ENCODE assay signal across 8 cellular contexts in the genomic region with DNA sequence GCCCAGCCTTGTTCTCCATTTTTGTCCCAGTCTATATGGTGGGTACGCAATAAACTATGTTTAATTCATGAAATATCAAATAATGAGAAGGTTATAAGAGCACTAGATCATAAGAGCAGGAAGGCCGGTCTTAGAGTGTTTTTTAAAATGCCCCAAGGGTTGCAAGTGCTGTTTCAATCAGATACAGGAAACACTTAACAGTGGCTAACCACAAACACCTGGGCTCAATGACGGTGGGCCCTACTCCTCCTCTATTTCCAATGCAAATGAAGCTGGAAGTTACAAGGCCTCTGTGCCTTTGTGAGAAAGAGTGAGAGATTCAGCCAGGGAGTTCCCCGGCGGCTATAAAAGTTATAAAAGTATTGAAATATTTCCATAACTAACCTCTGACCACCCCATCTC. TPM values are rescaled to one million over a fixed set of nuclear protein-coding genes. Genes with fewer than 3 reads are reported as not detected.
DNase-seq lines count a peak whose midpoint lies in the region; ATAC-seq and TF ChIP-seq lines count a peak whose summit lies in the region.

No MANE protein-coding gene starts in this region.

- DNase-seq in NCI-H526 (lab: John Stamatoyannopoulos, UW) (peak; percentile 81 to 87), left cardiac atrium (no peak), ascending aorta (ENCODE audit: low spot score in 2 of 2) (no peak), nucleus accumbens (lab: John Stamatoyannopoulos, UW) (no peak)
- peak; percentile 81 for DNase-seq in activated effector memory CD4-positive, alpha-beta T cell treated with anti-CD3 and anti-CD28 coated beads, Interleukin-2, amount 50 U/mL, for 16 hours
- DNase-seq in stimulated activated CD4-positive, alpha-beta T cell treated with anti-CD3 and anti-CD28 coated beads, Interleukin-2, amount 100 ng/mL, for 48 hours, result peak; percentile 30 to 45

- H3K9me3 ChIP-seq in ascending aorta, result no peaks in the 10 kb centered on the region

- no peak overlapping the region for H3K27ac ChIP-seq in ascending aorta

- TF ChIP-seq CTCF in ascending aorta (IDR thresholded peaks at IDR 0.05), result no peak

- H3K4me3 ChIP-seq in ascending aorta, result no peak overlapping the region

- intact Hi-C loops in left cardiac atrium (cut with DNase I), result no loop called here
- intact Hi-C loops in ascending aorta (cut with DNase I), result no loop called here

- ATAC-seq in GM18517 (IDR thresholded peaks at IDR 0.05; ENCODE audit: unreplicated experiment), result peak; percentile 98
- peak; percentile 98 for ATAC-seq in HG02763 (IDR thresholded peaks at IDR 0.05; ENCODE audit: unreplicated experiment)
- ATAC-seq in left cardiac atrium, result no peak

- H3K36me3 ChIP-seq in ascending aorta, result no peaks in the 10 kb centered on the region

- H3K4me1 ChIP-seq in ascending aorta, result no peaks in the 10 kb centered on the region

- H3K27me3 ChIP-seq in ascending aorta, result no peaks in the 10 kb centered on the region

RNA-seq across cellular contexts. Expression of a gene that starts 18.9 kb away (rescaled TPM):
- total RNA-seq in left cardiac atrium (10 to 100 TPM; 34.8 to 36.6 TPM), ascending aorta (13.9 TPM)

RNA-seq across cellular contexts. Expression of a gene that starts 28.1 kb away (rescaled TPM):
- total RNA-seq in left cardiac atrium, result 10 to 100 TPM; 18.8 to 21.8 TPM
- total RNA-seq in ascending aorta, result 2.1 TPM

RNA-seq across cellular contexts. Expression of a gene that starts 55.9 kb away (rescaled TPM):
- total RNA-seq in left cardiac atrium (10 to 100 TPM in 1 of 2 donors, 1 to 10 TPM in 1; 8.0 to 11.7 TPM), ascending aorta (20.6 TPM)

Comparison
In these comparisons a context has a peak if more than half of its experiments do, and no peak if none do; other contexts are left out.
1. ATAC-seq: peak in GM18517 (single experiment) and HG02763 (single experiment); none in left cardiac atrium (0 of 2).
2. DNase-seq: peak in NCI-H526 (2 of 2), activated effector memory CD4-positive, alpha-beta T cell treated with anti-CD3 and anti-CD28 coated beads, Interleukin-2, amount 50 U/mL, for 16 hours (single experiment) and stimulated activated CD4-positive, alpha-beta T cell treated with anti-CD3 and anti-CD28 coated beads, Interleukin-2, amount 100 ng/mL, for 48 hours (2 of 2); none in left cardiac atrium (single experiment), ascending aorta (0 of 2) and nucleus accumbens (0 of 56).